In genomic region chr14:50775357-50775756, GRCh38 we compare ENCODE assay signal across 12 cellular contexts. TPM values are rescaled to one million over a fixed set of nuclear protein-coding genes. Genes with fewer than 3 reads are reported as not detected.
A peak's percentile ranks its signal among the peaks of the same experiment; 100 is the strongest.
DNase-seq lines count a peak whose midpoint lies in the region; ATAC-seq, FAIRE-seq and TF ChIP-seq lines count a peak whose summit lies in the region.
"Had no signal": no experiment of that assay in that cellular context is flagged by ENCODE, and none has a peak within 500 bp of the region (broad histone marks: within the 10 kb centered on the region; RNA-seq: fewer than 3 reads in every experiment).

No MANE protein-coding gene starts in this region.

- H3K9me2 ChIP-seq in GM23248 (ENCODE audit: insufficient read depth), result no peaks in the 10 kb centered on the region

- ATAC-seq in GM21529 (IDR thresholded peaks at IDR 0.05; ENCODE audit: unreplicated experiment) (no peak), GM21825 (IDR thresholded peaks at IDR 0.05; ENCODE audit: unreplicated experiment) (no peak)

- peak overlapping the region; percentile 81 for H3K27ac ChIP-seq in GM23248
- H3K27ac ChIP-seq in smooth muscle cell (ENCODE audit: low read depth), result peak overlapping the region; percentile 76

- H3K9ac ChIP-seq in GM23248 (peak overlapping the region; percentile 64), smooth muscle cell (ENCODE audit: low read depth) (peak overlapping the region; percentile 12)

- H3K79me2 ChIP-seq in GM23248 (ENCODE audit: insufficient read depth), result no peaks in the 10 kb centered on the region
- H3K79me2 ChIP-seq in smooth muscle cell (ENCODE audit: low read depth), result no peaks in the 10 kb centered on the region

- no peaks in the 10 kb centered on the region for H3K27me3 ChIP-seq in GM23248 (replicated peaks; ENCODE audit: insufficient read depth)
- H3K27me3 ChIP-seq in smooth muscle cell (ENCODE audit: low read depth), result no peaks in the 10 kb centered on the region
- H3K27me3 ChIP-seq: testis had no signal

- H3K9me3 ChIP-seq in GM23248 (ENCODE audit: low read depth), result no peaks in the 10 kb centered on the region
- no peaks in the 10 kb centered on the region for H3K9me3 ChIP-seq in smooth muscle cell (replicated peaks; ENCODE audit: low read depth)
- H3K9me3 ChIP-seq: testis had no signal

- H3K36me3 ChIP-seq in GM23248 (ENCODE audit: low read depth) (peaks cover 11% of the 10 kb centered on the region), smooth muscle cell (ENCODE audit: low read depth) (no peaks in the 10 kb centered on the region)

- WGBS in GM23248 (ENCODE audit: low coverage in 1 of 2, low lambda C conversion rate in 2 of 2, missing lambda C conversion rate in 2 of 2), 2 experiments, result 0 to 3% methylated on average over 2 of the region's 2 CpGs
- 7% methylated on average over 2 of the region's 2 CpGs for WGBS in smooth muscle cell (ENCODE audit: low lambda C conversion rate)

- H3K4me2 ChIP-seq in GM23248 (ENCODE audit: unreplicated experiment) (peak overlapping the region; percentile 71), smooth muscle cell (peak overlapping the region; percentile 61)

- no peak for FAIRE-seq in D721Med (lab: Jason Lieb, UNC)

- H3K4me1 ChIP-seq in GM23248 (ENCODE audit: insufficient read depth), result peaks cover 39% of the 10 kb centered on the region
- H3K4me1 ChIP-seq in smooth muscle cell (ENCODE audit: low read depth), result peaks cover 5% of the 10 kb centered on the region
- H3K4me1 ChIP-seq: testis had no signal

- TF ChIP-seq CTCF in smooth muscle cell (IDR thresholded peaks at IDR 0.05; ENCODE audit: borderline replicate concordance, insufficient read depth, poor library complexity, severe bottlenecking) (no peak), D721Med (IDR thresholded peaks at IDR 0.05; ENCODE audit: insufficient read depth, missing control alignments) (no peak)

- H3F3A ChIP-seq in GM23248 (ENCODE audit: insufficient read depth) (peaks cover 63% of the 10 kb centered on the region), smooth muscle cell (ENCODE audit: low read depth) (no peaks in the 10 kb centered on the region)

- H4K20me1 ChIP-seq in GM23248 (ENCODE audit: insufficient read depth), result no peaks in the 10 kb centered on the region
- no peaks in the 10 kb centered on the region for H4K20me1 ChIP-seq in smooth muscle cell (ENCODE audit: low read depth)

- in situ Hi-C loops in GM23248 (cut with MboI), result loop anchor here (10.0 kb wide), 2 partner anchors 161 to 231 kb away; no protein-coding TSS in a partner anchor

- H3K4me3 ChIP-seq in GM23248, result peak overlapping the region; percentile 53
- H3K4me3 ChIP-seq in smooth muscle cell, result no peak overlapping the region
- H3K4me3 ChIP-seq: testis had no signal

- H2AFZ ChIP-seq in GM23248 (peak overlapping the region; percentile 55), smooth muscle cell (ENCODE audit: low read depth) (no peak overlapping the region)

- DNase-seq in GM23248 (peak; percentile 93), SW 1271 (lab: John Stamatoyannopoulos, UW) (peak; percentile 27 to 80), fibroblast of the conjunctiva (ENCODE audit: low read depth) (peak; percentile 74), smooth muscle cell (lab: John Stamatoyannopoulos, UW; ENCODE audit: unreplicated experiment) (no peak), D721Med (ENCODE audit: insufficient read length, low spot score) (no peak), NCI-H2196 treated with DMSO at 0.1 percent for 48 hours (lab: John Stamatoyannopoulos, UW; ENCODE audit: unreplicated experiment) (no peak)
- DNase-seq: activated CD4-positive, alpha-beta memory T cell treated with anti-CD3 and anti-CD28 coated beads, Interleukin-2, amount 10 ng/mL, durations not matched to agents 7 days and 5 days; GDM1; left cardiac atrium; testis had no signal

RNA-seq across cellular contexts. Expression of gene NIN, which starts 55.6 kb away (rescaled TPM):
- 28.7 and 33.3 TPM in 2 replicates for total RNA-seq in GM23248 (2014; rRNA removed; shearing (Covaris generic))
- polyA plus RNA-seq in GM23248 (2016; fragmentation: Nextera tagmentation; extraction: Ambion mirVana), result 16.2 and 17.0 TPM in 2 replicates
- total RNA-seq in smooth muscle cell, result 14.9 and 25.6 TPM in 2 replicates
- 7.5 and 9.3 TPM in 2 replicates for polyA plus RNA-seq in smooth muscle cell

Comparison
In these comparisons a context has a peak if more than half of its experiments do, and no peak if none do; other contexts are left out.
1. DNase-seq: peak in GM23248 (single experiment), SW 1271 (2 of 2) and fibroblast of the conjunctiva (single experiment); none in smooth muscle cell (single experiment), D721Med (single experiment) and NCI-H2196 treated with DMSO at 0.1 percent for 48 hours (single experiment).